1 cellular context compared by ENCODE assay signal in genomic region chr1:204142032-204142974, GRCh38.
TF ChIP-seq lines count a peak whose summit lies in the region.

No MANE protein-coding gene starts in this region.

TF ChIP-seq in HepG2, 621 proteins besides CTCF, POLR2A, EP300 and RAD21 (continued from another document):
- TF ChIP-seq ZXDC (CRISPR knock-in tag; IDR thresholded peaks at IDR 0.05) = no peak
- no peak for TF ChIP-seq YEATS2 (CRISPR knock-in tag; IDR thresholded peaks at IDR 0.05; ENCODE audit: borderline replicate concordance)
- no peak for TF ChIP-seq HIC2 (CRISPR knock-in tag; IDR thresholded peaks at IDR 0.05; ENCODE audit: low read depth)
- 0 out of 2 replicates have a peak, but pooled peaks have one; percentile 17 for TF ChIP-seq THAP11 (CRISPR knock-in tag; IDR thresholded peaks at IDR 0.05)
- peak; percentile 24; the same call in 1 of the 2 replicates for TF ChIP-seq THRA (CRISPR knock-in tag; IDR thresholded peaks at IDR 0.05; ENCODE audit: borderline replicate concordance)
- TF ChIP-seq ZNF143 (CRISPR knock-in tag; IDR thresholded peaks at IDR 0.05) = no peak
- peak; percentile 46 for TF ChIP-seq MAX (IDR thresholded peaks at IDR 0.05)
- TF ChIP-seq TFDP2 (CRISPR knock-in tag; IDR thresholded peaks at IDR 0.05) = no peak
- 0 out of 2 replicates have a peak, but pooled peaks have one; percentile 36 for TF ChIP-seq HDAC1 (CRISPR knock-in tag; IDR thresholded peaks at IDR 0.05)
- TF ChIP-seq ZNF160 (CRISPR knock-in tag; IDR thresholded peaks at IDR 0.05) = no peak
